35 cellular contexts compared by ENCODE assay signal in the genomic region with DNA sequence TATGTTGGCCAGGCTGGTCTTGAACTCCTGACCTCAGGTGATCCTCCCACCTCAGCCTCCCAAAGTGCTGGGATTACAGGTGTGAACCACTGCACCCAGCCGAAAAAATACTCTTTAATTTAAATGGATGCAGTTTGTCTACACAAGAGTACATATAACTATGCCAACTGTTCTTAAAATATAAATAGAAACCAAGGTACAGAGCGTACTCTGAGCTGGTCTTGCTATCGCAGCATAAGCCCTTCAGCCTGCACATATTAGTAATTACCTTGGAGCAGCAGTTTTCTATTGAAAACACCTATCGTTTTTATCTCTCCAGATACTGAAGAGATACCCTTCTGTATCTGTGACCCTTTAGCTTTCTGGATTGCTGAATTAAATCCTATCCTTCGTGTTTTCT. TPM values are rescaled to one million over a fixed set of nuclear protein-coding genes. Genes with fewer than 3 reads are reported as not detected.
"Had no signal": no experiment of that assay in that cellular context is flagged by ENCODE, and none has a peak within 500 bp of the region (broad histone marks: within the 10 kb centered on the region; RNA-seq: fewer than 3 reads in every experiment).

No MANE protein-coding gene starts in this region.

- H3K9me3 ChIP-seq: ascending aorta had no signal

- H3K36me3 ChIP-seq: cardiac muscle cell had no signal

- H3K27ac ChIP-seq: ascending aorta, cardiac muscle cell, VCaP had no signal

- H3K4me3 ChIP-seq: ascending aorta, cardiac muscle cell had no signal

- H3K27ac Mint-ChIP-seq: activated B cell treated with CpG ODN at 0.5 μM for 24 hours; activated CD4-positive, alpha-beta memory T cell treated with anti-CD3 and anti-CD28 coated beads, Interleukin-2, amount 10 ng/mL, durations not matched to agents 7 days and 5 days; activated CD4-positive, alpha-beta T cell treated with anti-CD3 and anti-CD28 coated beads, Interleukin-2, amount 10 ng/mL, durations not matched to agents 24 days and 14 days; activated CD8-positive, alpha-beta memory T cell treated with anti-CD3 and anti-CD28 coated beads, Interleukin-2, amount 10 ng/mL, durations not matched to agents 7 days and 5 days; activated CD8-positive, alpha-beta T cell treated with anti-CD3 and anti-CD28 coated beads, Interleukin-2, amount 10 ng/mL, durations not matched to agents 7 days and 5 days; activated naive CD4-positive, alpha-beta T cell treated with anti-CD3 and anti-CD28 coated beads, Interleukin-2, amount 10 ng/mL, durations not matched to agents 7 days and 5 days; activated naive CD4-positive, alpha-beta T cell treated with anti-CD3 and anti-CD28 coated beads, Interleukin-2, amount 50 U/mL, for 24 hours; activated naive CD8-positive, alpha-beta T cell; activated naive CD8-positive, alpha-beta T cell treated with anti-CD3 and anti-CD28 coated beads, Interleukin-2, amount 10 ng/mL, durations not matched to agents 7 days and 5 days; activated naive CD8-positive, alpha-beta T cell treated with anti-CD3 and anti-CD28 coated beads, Interleukin-2, amount 50 U/mL, for 24 hours; activated T-cell treated with anti-CD3 and anti-CD28 coated beads, Interleukin-2, amount 50 U/mL, for 24 hours; activated T-helper 2 cell treated with anti-CD3 and anti-CD28 coated beads, Interferon-gamma antibody, Interleukin-2, Interleukin-4, amounts not matched to agents 10 μg/mL and 5 μg/mL and 100 μg/mL, durations not matched to agents 14 hours and 24 hours and 36 hours; brain; T-helper 1 cell treated with Interleukin-12 subunit alpha and Interleukin-12 subunit beta and Interleukin-4 antibody, amounts not matched to agents 30 μg/mL and 1 μg/mL, for 36 hours; T-helper 2 cell treated with Interferon-gamma antibody and Interleukin-4, amounts not matched to agents 5 μg/mL and 100 μg/mL, for 36 hours had no signal

- H3K27me3 Mint-ChIP-seq: activated B cell treated with CpG ODN at 0.5 μM for 24 hours; activated CD4-positive, alpha-beta memory T cell treated with anti-CD3 and anti-CD28 coated beads, Interleukin-2, amount 10 ng/mL, durations not matched to agents 7 days and 5 days; activated CD4-positive, alpha-beta T cell treated with anti-CD3 and anti-CD28 coated beads, Interleukin-2, amount 10 ng/mL, durations not matched to agents 24 days and 14 days; activated CD8-positive, alpha-beta memory T cell treated with anti-CD3 and anti-CD28 coated beads, Interleukin-2, amount 10 ng/mL, durations not matched to agents 7 days and 5 days; activated naive CD4-positive, alpha-beta T cell treated with anti-CD3 and anti-CD28 coated beads, Interleukin-2, amount 10 ng/mL, durations not matched to agents 7 days and 5 days; activated naive CD4-positive, alpha-beta T cell treated with anti-CD3 and anti-CD28 coated beads, Interleukin-2, amount 50 U/mL, for 24 hours; activated naive CD8-positive, alpha-beta T cell; activated naive CD8-positive, alpha-beta T cell treated with anti-CD3 and anti-CD28 coated beads, Interleukin-2, amount 10 ng/mL, durations not matched to agents 7 days and 5 days; activated naive CD8-positive, alpha-beta T cell treated with anti-CD3 and anti-CD28 coated beads, Interleukin-2, amount 50 U/mL, for 24 hours; activated T-cell treated with anti-CD3 and anti-CD28 coated beads, Interleukin-2, amount 50 U/mL, for 24 hours; brain had no signal

- H3K27me3 ChIP-seq: ascending aorta, cardiac muscle cell had no signal

- ATAC-seq: activated CD8-positive, alpha-beta memory T cell treated with anti-CD3 and anti-CD28 coated beads, Interleukin-2, amount 10 ng/mL, durations not matched to agents 7 days and 5 days; activated CD8-positive, alpha-beta T cell treated with anti-CD3 and anti-CD28 coated beads, Interleukin-2, amount 10 ng/mL, durations not matched to agents 7 days and 5 days; activated naive CD8-positive, alpha-beta T cell treated with anti-CD3 and anti-CD28 coated beads, Interleukin-2, amount 50 U/mL, for 24 hours had no signal

- H3K9me3 Mint-ChIP-seq: activated B cell treated with CpG ODN at 0.5 μM for 24 hours; activated naive CD4-positive, alpha-beta T cell treated with anti-CD3 and anti-CD28 coated beads, Interleukin-2, amount 50 U/mL, for 24 hours; activated naive CD8-positive, alpha-beta T cell treated with anti-CD3 and anti-CD28 coated beads, Interleukin-2, amount 50 U/mL, for 24 hours; activated T-cell treated with anti-CD3 and anti-CD28 coated beads, Interleukin-2, amount 50 U/mL, for 24 hours had no signal

- H3K4me3 Mint-ChIP-seq: activated B cell treated with CpG ODN at 0.5 μM for 24 hours; activated CD4-positive, alpha-beta memory T cell treated with anti-CD3 and anti-CD28 coated beads, Interleukin-2, amount 10 ng/mL, durations not matched to agents 7 days and 5 days; activated CD4-positive, alpha-beta T cell treated with anti-CD3 and anti-CD28 coated beads, Interleukin-2, amount 10 ng/mL, durations not matched to agents 24 days and 14 days; activated CD8-positive, alpha-beta memory T cell treated with anti-CD3 and anti-CD28 coated beads, Interleukin-2, amount 10 ng/mL, durations not matched to agents 7 days and 5 days; activated CD8-positive, alpha-beta T cell treated with anti-CD3 and anti-CD28 coated beads, Interleukin-2, amount 10 ng/mL, durations not matched to agents 7 days and 5 days; activated naive CD4-positive, alpha-beta T cell treated with anti-CD3 and anti-CD28 coated beads, Interleukin-2, amount 10 ng/mL, durations not matched to agents 7 days and 5 days; activated naive CD4-positive, alpha-beta T cell treated with anti-CD3 and anti-CD28 coated beads, Interleukin-2, amount 50 U/mL, for 24 hours; activated naive CD8-positive, alpha-beta T cell; activated naive CD8-positive, alpha-beta T cell treated with anti-CD3 and anti-CD28 coated beads, Interleukin-2, amount 10 ng/mL, durations not matched to agents 7 days and 5 days; activated naive CD8-positive, alpha-beta T cell treated with anti-CD3 and anti-CD28 coated beads, Interleukin-2, amount 50 U/mL, for 24 hours; activated T-cell treated with anti-CD3 and anti-CD28 coated beads, Interleukin-2, amount 50 U/mL, for 24 hours; T-helper 1 cell treated with Interleukin-12 subunit alpha and Interleukin-12 subunit beta and Interleukin-4 antibody, amounts not matched to agents 30 μg/mL and 1 μg/mL, for 36 hours; T-helper 2 cell treated with Interferon-gamma antibody and Interleukin-4, amounts not matched to agents 5 μg/mL and 100 μg/mL, for 36 hours had no signal

- DNase-seq: activated B cell treated with CpG ODN at 0.5 μM for 24 hours; activated CD4-positive, alpha-beta memory T cell treated with anti-CD3 and anti-CD28 coated beads, Interleukin-2, amount 10 ng/mL, durations not matched to agents 7 days and 5 days; activated CD4-positive, alpha-beta T cell treated with anti-CD3 and anti-CD28 coated beads for 4 hours; activated CD4-positive, alpha-beta T cell treated with anti-CD3 and anti-CD28 coated beads, Interleukin-2, amount 10 ng/mL, durations not matched to agents 24 days and 14 days; activated CD4-positive, alpha-beta T cell treated with anti-CD3 and anti-CD28 coated beads, Interleukin-2, amount 50 U/mL, for 1 hour; activated CD4-positive, alpha-beta T cell treated with anti-CD3 and anti-CD28 coated beads, Interleukin-2, amount 50 U/mL, for 48 hours; activated CD4-positive, CD25-positive, alpha-beta regulatory T cell treated with anti-CD3 and anti-CD28 coated beads, Interleukin-2, amount 50 U/mL, for 72 hours; activated CD8-positive, alpha-beta memory T cell treated with anti-CD3 and anti-CD28 coated beads for 24 hours; activated CD8-positive, alpha-beta memory T cell treated with anti-CD3 and anti-CD28 coated beads, Interleukin-2, amount 10 ng/mL, durations not matched to agents 7 days and 5 days; activated CD8-positive, alpha-beta memory T cell treated with anti-CD3 and anti-CD28 coated beads, Interleukin-2, amount 50 U/mL, for 48 hours; activated CD8-positive, alpha-beta T cell treated with anti-CD3 and anti-CD28 coated beads, Interleukin-2, amount 10 ng/mL, durations not matched to agents 7 days and 5 days; activated effector memory CD4-positive, alpha-beta T cell treated with Interleukin-2 at 50 U/mL for 16 hours; activated gamma-delta T cell; activated naive CD4-positive, alpha-beta T cell treated with anti-CD3 and anti-CD28 coated beads, Interleukin-2, amount 10 ng/mL, durations not matched to agents 7 days and 5 days; activated naive CD4-positive, alpha-beta T cell treated with Interleukin-2 at 50 U/mL for 16 hours; activated naive CD8-positive, alpha-beta T cell treated with anti-CD3 and anti-CD28 coated beads, Interleukin-2, amount 10 ng/mL, durations not matched to agents 7 days and 5 days; activated naive CD8-positive, alpha-beta T cell treated with anti-CD3 and anti-CD28 coated beads, Interleukin-2, amount 50 U/mL, for 24 hours; activated T-cell treated with anti-CD3 and anti-CD28 coated beads, Interleukin-2, amount 50 U/mL, for 24 hours; activated T-cell treated with anti-CD3 and anti-CD28 coated beads, Interleukin-2, amount 50 U/mL, for 48 hours; amygdala; anterior cingulate cortex; central memory CD4-positive, alpha-beta T cell; SW 1271; T-helper 1 cell; T-helper 2 cell; T-helper 9 cell had no signal

RNA-seq across cellular contexts. Expression of a gene that starts 41.9 kb away (rescaled TPM):
- total RNA-seq: ascending aorta had no signal
